26 cellular contexts compared by ENCODE assay signal in genomic region chr3:29274667-29275066, GRCh38. TPM values are rescaled to one million over a fixed set of nuclear protein-coding genes. Genes with fewer than 3 reads are reported as not detected.
"Had no signal": no experiment of that assay in that cellular context is flagged by ENCODE, and none has a peak within 500 bp of the region (broad histone marks: within the 10 kb centered on the region; RNA-seq: fewer than 3 reads in every experiment).

No MANE protein-coding gene starts in this region.

- DNase-seq: activated B cell treated with CpG ODN at 0.5 μM for 24 hours; activated CD4-positive, alpha-beta memory T cell treated with anti-CD3 and anti-CD28 coated beads, Interleukin-2, amount 10 ng/mL, durations not matched to agents 7 days and 5 days; activated CD4-positive, alpha-beta T cell treated with anti-CD3 and anti-CD28 coated beads for 1 hour; activated CD4-positive, alpha-beta T cell treated with anti-CD3 and anti-CD28 coated beads, Interleukin-2, amount 50 U/mL, for 1 hour; activated CD8-positive, alpha-beta memory T cell treated with anti-CD3 and anti-CD28 coated beads, Interleukin-2, amount 50 U/mL, for 48 hours; activated gamma-delta T cell; activated naive CD4-positive, alpha-beta T cell treated with anti-CD3 and anti-CD28 coated beads for 36 hours; activated T-cell treated with anti-CD3 and anti-CD28 coated beads, Interleukin-2, amount 50 U/mL, for 1 hour; aorta; central memory CD4-positive, alpha-beta T cell; Karpas-422; MM.1S; NCI-H1105; NCI-H1436; NCI-H1694 treated with DMSO at 0.1 percent for 48 hours; NCI-H2029 treated with DMSO at 0.1 percent for 48 hours; NCI-H345; NCI-H510A; NCI-H526 treated with DMSO at 0.1 percent for 48 hours; NK-92 treated with Interleukin-12 subunit alpha and Interleukin-12 subunit beta, amount 100 ng/mL, for 24 hours; SHP77; SW 1271; T1000 had no signal

- H3K27me3 ChIP-seq: SJSA1 had no signal

- H3K4me1 Mint-ChIP-seq: activated B cell treated with CpG ODN at 0.5 μM for 24 hours had no signal

- H3K27ac Mint-ChIP-seq: activated B cell treated with CpG ODN at 0.5 μM for 24 hours; activated CD4-positive, alpha-beta memory T cell treated with anti-CD3 and anti-CD28 coated beads, Interleukin-2, amount 10 ng/mL, durations not matched to agents 7 days and 5 days; activated naive CD4-positive, alpha-beta T cell treated with anti-CD3 and anti-CD28 coated beads for 36 hours; activated naive CD8-positive, alpha-beta T cell had no signal

- H3K4me3 ChIP-seq: K562, SJSA1 had no signal

- H3K27ac ChIP-seq: SJSA1 had no signal

- H3K27me3 Mint-ChIP-seq: activated B cell treated with CpG ODN at 0.5 μM for 24 hours; activated naive CD8-positive, alpha-beta T cell had no signal

- H3K36me3 Mint-ChIP-seq: activated naive CD8-positive, alpha-beta T cell had no signal

- ATAC-seq: K562 had no signal

- H3K9me3 ChIP-seq: SJSA1 had no signal

- H3K36me3 ChIP-seq: SJSA1 had no signal

- H3K9me3 Mint-ChIP-seq: activated B cell treated with CpG ODN at 0.5 μM for 24 hours; activated CD4-positive, alpha-beta memory T cell treated with anti-CD3 and anti-CD28 coated beads, Interleukin-2, amount 10 ng/mL, durations not matched to agents 7 days and 5 days; activated naive CD4-positive, alpha-beta T cell treated with anti-CD3 and anti-CD28 coated beads for 36 hours had no signal

- H3K4me3 Mint-ChIP-seq: activated B cell treated with CpG ODN at 0.5 μM for 24 hours; activated CD4-positive, alpha-beta memory T cell treated with anti-CD3 and anti-CD28 coated beads, Interleukin-2, amount 10 ng/mL, durations not matched to agents 7 days and 5 days; activated naive CD4-positive, alpha-beta T cell treated with anti-CD3 and anti-CD28 coated beads for 36 hours; activated naive CD8-positive, alpha-beta T cell had no signal

RNA-seq across cellular contexts. Expression of gene RBMS3, which starts 6.2 kb away (rescaled TPM):
- polyA plus RNA-seq: K562 had no signal
